20 cellular contexts compared by ENCODE assay signal in genomic region chr5:41875121-41875520, GRCh38.
"Had no signal": no experiment of that assay in that cellular context is flagged by ENCODE, and none has a peak within 500 bp of the region (broad histone marks: within the 10 kb centered on the region; RNA-seq: fewer than 3 reads in every experiment).

No MANE protein-coding gene starts in this region.

- H3K27me3 Mint-ChIP-seq: activated naive CD4-positive, alpha-beta T cell treated with anti-CD3 and anti-CD28 coated beads, Interleukin-2, amount 10 ng/mL, durations not matched to agents 7 days and 5 days had no signal

- H3K27ac Mint-ChIP-seq: activated CD4-positive, alpha-beta T cell treated with anti-CD3 and anti-CD28 coated beads, Interleukin-2, amount 10 ng/mL, durations not matched to agents 24 days and 14 days; activated naive CD4-positive, alpha-beta T cell treated with anti-CD3 and anti-CD28 coated beads, Interleukin-2, amount 10 ng/mL, durations not matched to agents 7 days and 5 days; activated T-helper 17 cell treated with anti-CD3 and anti-CD28 coated beads, Interleukin-2, amount 50 U/mL, for 72 hours; naive B cell; neural progenitor cell had no signal

- FAIRE-seq: colon, urothelium cell line had no signal

- ATAC-seq: activated T-helper 17 cell treated with anti-CD3 and anti-CD28 coated beads, Interleukin-2, amount 50 U/mL, for 72 hours; body of pancreas; foreskin keratinocyte; mucosa of descending colon had no signal

- H3K27me3 ChIP-seq: body of pancreas, foreskin keratinocyte, hepatocyte, right atrium auricular region, tibial nerve had no signal

- H3K9me3 Mint-ChIP-seq: activated CD4-positive, alpha-beta T cell treated with anti-CD3 and anti-CD28 coated beads, Interleukin-2, amount 10 ng/mL, durations not matched to agents 24 days and 14 days; activated naive CD4-positive, alpha-beta T cell treated with anti-CD3 and anti-CD28 coated beads, Interleukin-2, amount 10 ng/mL, durations not matched to agents 7 days and 5 days; activated T-helper 17 cell treated with anti-CD3 and anti-CD28 coated beads, Interleukin-2, amount 50 U/mL, for 72 hours; naive B cell; neural progenitor cell had no signal

- H3K4me1 ChIP-seq: foreskin keratinocyte, neural progenitor cell, prostate gland had no signal

- H3K27ac ChIP-seq: body of pancreas, foreskin keratinocyte, hepatocyte, neural progenitor cell, prostate gland, right atrium auricular region, tibial nerve had no signal

- H3K4me3 ChIP-seq: body of pancreas, hepatocyte, mucosa of descending colon, neural progenitor cell, prostate gland, right atrium auricular region, tibial nerve had no signal

- H3K36me3 ChIP-seq: neural progenitor cell, prostate gland, right atrium auricular region, tibial nerve had no signal

- DNase-seq: activated CD4-positive, alpha-beta T cell treated with anti-CD3 and anti-CD28 coated beads, Interleukin-2, amount 10 ng/mL, durations not matched to agents 24 days and 14 days; activated naive CD4-positive, alpha-beta T cell treated with anti-CD3 and anti-CD28 coated beads, Interleukin-2, amount 10 ng/mL, durations not matched to agents 7 days and 5 days; amygdala; body of pancreas; central memory CD4-positive, alpha-beta T cell; foreskin keratinocyte; mesenchymal stem cell; mucosa of descending colon; naive B cell; stimulated activated CD4-positive, alpha-beta T cell treated with anti-CD3 and anti-CD28 coated beads, Interleukin-2, amount 100 ng/mL, for 24 hours; stimulated activated naive CD4-positive, alpha-beta T cell treated with Interleukin-2 at 50 U/mL for 16 hours; T-helper 1 cell had no signal

- H3K36me3 Mint-ChIP-seq: activated naive CD4-positive, alpha-beta T cell treated with anti-CD3 and anti-CD28 coated beads, Interleukin-2, amount 10 ng/mL, durations not matched to agents 7 days and 5 days; naive B cell; neural progenitor cell had no signal

- H3K4me3 Mint-ChIP-seq: activated CD4-positive, alpha-beta T cell treated with anti-CD3 and anti-CD28 coated beads, Interleukin-2, amount 10 ng/mL, durations not matched to agents 24 days and 14 days; activated naive CD4-positive, alpha-beta T cell treated with anti-CD3 and anti-CD28 coated beads, Interleukin-2, amount 10 ng/mL, durations not matched to agents 7 days and 5 days; activated T-helper 17 cell treated with anti-CD3 and anti-CD28 coated beads, Interleukin-2, amount 50 U/mL, for 72 hours; naive B cell; neural progenitor cell had no signal

- H3K9me3 ChIP-seq: body of pancreas, mucosa of descending colon, prostate gland, right atrium auricular region, tibial nerve had no signal
